ENCODE assay signal across 14 cellular contexts in the genomic region with DNA sequence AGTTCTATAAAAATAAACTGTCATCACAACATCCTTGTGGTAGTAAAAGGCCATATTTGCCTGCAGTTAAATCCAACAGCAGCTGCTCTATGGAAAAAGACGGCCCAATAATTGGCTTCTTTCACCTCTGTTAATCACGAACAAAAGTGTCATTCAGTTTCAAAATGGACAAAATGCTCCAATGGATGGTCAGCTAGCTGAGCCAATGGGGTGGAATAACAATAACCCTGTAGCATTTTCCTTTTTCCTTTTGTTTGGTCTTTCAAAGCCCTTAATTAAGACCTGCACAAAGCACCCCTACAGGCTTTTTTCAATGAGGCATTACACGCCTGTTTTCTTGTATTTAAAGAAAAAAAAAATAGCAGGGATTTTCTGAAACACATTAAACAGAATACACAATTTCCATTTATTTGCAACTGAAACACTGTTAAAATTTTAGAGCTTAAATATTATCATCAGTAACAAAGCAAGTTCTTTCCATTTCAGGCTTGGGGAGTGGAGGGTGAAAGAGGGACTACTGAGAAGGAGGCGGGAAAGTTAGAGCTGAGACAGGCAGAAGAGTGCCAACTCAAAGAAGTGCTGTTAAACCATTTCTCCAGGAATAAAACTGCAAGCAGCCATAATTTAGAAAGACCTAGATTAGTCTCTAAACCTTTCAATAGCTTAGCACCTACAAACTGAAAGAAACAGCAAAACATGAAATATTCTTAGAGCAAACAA. TPM values are rescaled to one million over a fixed set of nuclear protein-coding genes. Genes with fewer than 3 reads are reported as not detected.
A peak's percentile ranks its signal among the peaks of the same experiment; 100 is the strongest.
DNase-seq lines count a peak whose midpoint lies in the region; ATAC-seq lines count a peak whose summit lies in the region.
"Had no signal": no experiment of that assay in that cellular context is flagged by ENCODE, and none has a peak within 500 bp of the region (broad histone marks: within the 10 kb centered on the region; RNA-seq: fewer than 3 reads in every experiment).

No MANE protein-coding gene starts in this region.

- no peak for ATAC-seq in HG03025 (IDR thresholded peaks at IDR 0.05; ENCODE audit: low FRiP score, unreplicated experiment)

- DNase-seq in NCI-H1694 treated with DMSO at 0.1 percent for 48 hours (lab: John Stamatoyannopoulos, UW) (peak; percentile 18), NCI-H1694 (lab: John Stamatoyannopoulos, UW) (no peak), RPMI7951 (ENCODE audit: low read depth) (peak; percentile 24), inferior parietal cortex (ENCODE audit: extremely low spot score) (peak; percentile 81), activated gamma-delta T cell treated with Interleukin-2 at 50 U/mL for 16 hours (no peak), HuH-7.5 (ENCODE audit: low spot score) (no peak)
- DNase-seq in stimulated activated CD4-positive, alpha-beta T cell treated with anti-CD3 and anti-CD28 coated beads, Interleukin-12 subunit alpha, Interleukin-12 subunit beta, amount 100 ng/mL, for 4 hours, result no peak
- DNase-seq: 8988T; activated CD4-positive, alpha-beta T cell treated with anti-CD3 and anti-CD28 coated beads for 48 hours; activated naive CD4-positive, alpha-beta T cell treated with anti-CD3 and anti-CD28 coated beads, Interleukin-2, amount 50 U/mL, for 16 hours; DND-41; mesenchymal stem cell; SK-N-SH had no signal

RNA-seq across cellular contexts. Expression of a gene that starts 28.7 kb away (rescaled TPM):
- total RNA-seq in RPMI7951 (2014; rRNA removed; shearing (Covaris generic)), result 7.6 and 9.0 TPM in 2 replicates

Comparison
In these comparisons a context has a peak if more than half of its experiments do, and no peak if none do; other contexts are left out.
1. DNase-seq: peak in NCI-H1694 treated with DMSO at 0.1 percent for 48 hours (single experiment), RPMI7951 (single experiment) and inferior parietal cortex (single experiment); none in NCI-H1694 (single experiment), activated gamma-delta T cell treated with Interleukin-2 at 50 U/mL for 16 hours (single experiment), stimulated activated CD4-positive, alpha-beta T cell treated with anti-CD3 and anti-CD28 coated beads, Interleukin-12 subunit alpha, Interleukin-12 subunit beta, amount 100 ng/mL, for 4 hours (single experiment) and HuH-7.5 (single experiment).